10 cellular contexts compared by ENCODE assay signal in the genomic region with DNA sequence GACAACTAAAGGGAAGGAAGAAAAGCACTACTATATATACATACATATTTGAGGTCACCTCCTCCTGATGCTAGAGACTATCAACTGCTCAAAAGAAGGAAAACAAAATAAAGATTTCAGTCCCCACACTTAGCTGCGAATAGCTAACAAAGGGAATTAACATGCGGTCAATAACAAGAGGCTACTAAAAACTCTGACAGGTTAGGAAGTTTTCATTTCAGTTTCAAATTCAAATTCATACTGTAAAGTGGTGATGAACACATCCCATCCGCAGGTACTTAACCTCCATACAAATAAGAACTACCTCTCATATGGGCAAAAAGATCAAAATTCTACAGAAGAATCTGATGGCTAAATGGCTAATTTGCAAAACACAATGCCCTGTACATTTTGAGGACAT. TPM values are rescaled to one million over a fixed set of nuclear protein-coding genes. Genes with fewer than 3 reads are reported as not detected.
DNase-seq lines count a peak whose midpoint lies in the region; ATAC-seq and TF ChIP-seq lines count a peak whose summit lies in the region.
"Had no signal": no experiment of that assay in that cellular context is flagged by ENCODE, and none has a peak within 500 bp of the region (broad histone marks: within the 10 kb centered on the region; RNA-seq: fewer than 3 reads in every experiment).

No MANE protein-coding gene starts in this region.

- H3K9me3 Mint-ChIP-seq in activated T-cell treated with anti-CD3 and anti-CD28 coated beads, Interleukin-2, amount 50 U/mL, for 72 hours, result peaks cover 0 to under 1% of the 10 kb centered on the region in 2 donors
- no peaks in the 10 kb centered on the region for H3K9me3 Mint-ChIP-seq in activated naive CD4-positive, alpha-beta T cell treated with anti-CD3 and anti-CD28 coated beads, Interleukin-2, amount 50 U/mL, for 72 hours

- DNase-seq in activated T-cell treated with anti-CD3 and anti-CD28 coated beads, Interleukin-2, amount 50 U/mL, for 72 hours, result no peak
- no peak for DNase-seq in activated T-cell treated with anti-CD3 and anti-CD28 coated beads, Interleukin-2, amount 50 U/mL, for 1 hour
- no peak for DNase-seq in activated naive CD4-positive, alpha-beta T cell treated with anti-CD3 and anti-CD28 coated beads, Interleukin-2, amount 50 U/mL, for 72 hours (ENCODE audit: low spot score in 2 of 2)
- no peak for DNase-seq in thoracic aorta (ENCODE audit: low spot score)
- no peak for DNase-seq in NK-92 (lab: John Stamatoyannopoulos, UW; ENCODE audit: unreplicated experiment)
- DNase-seq in NCI-H748 treated with DMSO at 0.1 percent for 48 hours (lab: John Stamatoyannopoulos, UW), result no peak
- DNase-seq: activated effector memory CD4-positive, alpha-beta T cell treated with anti-CD3 and anti-CD28 coated beads, Interleukin-2, amount 50 U/mL, for 16 hours; NCI-H69 had no signal

- no peak for ATAC-seq in activated T-cell treated with anti-CD3 and anti-CD28 coated beads, Interleukin-2, amount 50 U/mL, for 72 hours (replicated peaks in 1 of 2)
- peak in 1 of 2 donors; percentile 6 for ATAC-seq in activated naive CD4-positive, alpha-beta T cell treated with anti-CD3 and anti-CD28 coated beads, Interleukin-2, amount 50 U/mL, for 72 hours
- ATAC-seq in thoracic aorta (ENCODE audit: insufficient number of reproducible peaks, low FRiP score, low read depth) (no peak), esophagus mucosa (no peak)

- H3K27ac Mint-ChIP-seq in activated T-cell treated with anti-CD3 and anti-CD28 coated beads, Interleukin-2, amount 50 U/mL, for 72 hours, result peak overlapping the region; percentile 93
- peak overlapping the region; percentile 98 to 100 for H3K27ac Mint-ChIP-seq in activated naive CD4-positive, alpha-beta T cell treated with anti-CD3 and anti-CD28 coated beads, Interleukin-2, amount 50 U/mL, for 72 hours

- H3K36me3 ChIP-seq in iPS-20b (ENCODE audit: insufficient read depth, low read depth, low read length), result peaks cover 13% of the 10 kb centered on the region
- no peaks in the 10 kb centered on the region for H3K36me3 ChIP-seq in thoracic aorta

- H3K27me3 ChIP-seq in iPS-20b (ENCODE audit: insufficient read depth, low read length), result no peaks in the 10 kb centered on the region
- no peaks in the 10 kb centered on the region for H3K27me3 ChIP-seq in thoracic aorta (replicated peaks; ENCODE audit: insufficient read depth)

- H3K9me3 ChIP-seq in iPS-20b (ENCODE audit: insufficient read depth, low read depth, low read length) (no peaks in the 10 kb centered on the region), thoracic aorta (no peaks in the 10 kb centered on the region)

- peaks cover 22% of the 10 kb centered on the region for H3K4me1 ChIP-seq in iPS-20b (ENCODE audit: insufficient read depth, low read length)
- peaks cover 27 to 44% of the 10 kb centered on the region in 2 donors for H3K4me1 ChIP-seq in thoracic aorta (ENCODE audit: control insufficient read depth in 1 of 2, low read depth in 2 of 2)

- no peak for TF ChIP-seq CTCF in thoracic aorta (IDR thresholded peaks at IDR 0.05)

- no peaks in the 10 kb centered on the region for H3K27me3 Mint-ChIP-seq in activated T-cell treated with anti-CD3 and anti-CD28 coated beads, Interleukin-2, amount 50 U/mL, for 72 hours (ENCODE audit: low read depth)

- H3K4me3 Mint-ChIP-seq in activated T-cell treated with anti-CD3 and anti-CD28 coated beads, Interleukin-2, amount 50 U/mL, for 72 hours, result peak overlapping the region; percentile 85 to 98

- H3K36me3 Mint-ChIP-seq in activated T-cell treated with anti-CD3 and anti-CD28 coated beads, Interleukin-2, amount 50 U/mL, for 72 hours (ENCODE audit: insufficient read depth in 2 of 2), result peaks cover 30 to 48% of the 10 kb centered on the region in 2 donors
- peaks cover 40 to 41% of the 10 kb centered on the region in 2 donors for H3K36me3 Mint-ChIP-seq in activated naive CD4-positive, alpha-beta T cell treated with anti-CD3 and anti-CD28 coated beads, Interleukin-2, amount 50 U/mL, for 72 hours

- no peak overlapping the region for H3K27ac ChIP-seq in iPS-20b (ENCODE audit: low read length)
- H3K27ac ChIP-seq in thoracic aorta, result no peak overlapping the region

- H3K4me3 ChIP-seq in iPS-20b (ENCODE audit: low read length) (peak overlapping the region; percentile 100), thoracic aorta (peak overlapping the region; percentile 97)

- peaks cover 64% of the 10 kb centered on the region for H3K4me1 Mint-ChIP-seq in activated T-cell treated with anti-CD3 and anti-CD28 coated beads, Interleukin-2, amount 50 U/mL, for 72 hours (ENCODE audit: low read depth)

- peak overlapping the region; percentile 95; the same call in 1 of the 2 replicates for H3K9ac ChIP-seq in iPS-20b (ENCODE audit: low read depth, low read length)

RNA-seq across cellular contexts. Expression of a gene that starts 2.6 kb away (rescaled TPM):
- total RNA-seq in activated T-cell treated with anti-CD3 and anti-CD28 coated beads, Interleukin-2, amount 50 U/mL, for 72 hours, result 100 to 1,000 TPM; 421 to 504 TPM
- 100 to 1,000 TPM; 287 to 318 TPM for total RNA-seq in activated naive CD4-positive, alpha-beta T cell treated with anti-CD3 and anti-CD28 coated beads, Interleukin-2, amount 50 U/mL, for 72 hours
- total RNA-seq in thoracic aorta (10 to 100 TPM; 62.8 to 83.7 TPM), esophagus mucosa (113 TPM)
